8 cellular contexts compared by ENCODE assay signal in the genomic region with DNA sequence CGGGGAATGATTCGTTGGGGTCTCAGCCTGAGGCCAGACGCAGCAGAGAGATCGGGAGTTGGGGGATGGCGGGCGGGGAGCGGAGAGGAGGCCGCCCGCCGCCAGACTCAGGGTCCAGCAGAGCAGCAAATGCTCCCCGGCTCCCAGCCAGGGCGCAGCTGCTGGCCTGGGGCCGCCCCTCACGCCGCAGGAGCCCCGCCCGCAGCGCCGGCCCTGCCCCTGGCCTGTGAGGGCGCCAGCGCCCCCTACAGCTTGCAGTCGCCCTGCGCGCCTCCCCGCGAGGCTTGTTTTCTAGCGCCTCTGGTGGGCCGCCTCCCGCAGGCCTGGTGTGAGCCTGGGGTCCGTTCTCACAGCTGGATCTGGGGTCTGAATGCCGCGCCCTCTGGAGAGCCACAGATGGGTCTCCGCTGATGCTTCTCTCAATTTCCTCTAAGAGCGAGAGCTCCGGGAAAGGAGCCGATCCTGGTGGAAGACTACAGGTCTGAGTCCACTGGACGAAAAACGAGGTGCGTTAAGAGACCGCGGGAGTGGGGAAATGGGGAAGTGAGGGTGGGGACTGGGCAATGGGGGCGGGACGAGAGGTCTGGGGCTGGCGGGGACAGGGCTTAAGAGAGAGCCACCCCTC. TPM values are rescaled to one million over a fixed set of nuclear protein-coding genes. Genes with fewer than 3 reads are reported as not detected.
DNase-seq lines count a peak whose midpoint lies in the region; ATAC-seq and TF ChIP-seq lines count a peak whose summit lies in the region.

No MANE protein-coding gene starts in this region.

- peak overlapping the region; percentile 61 for H3K4me3 ChIP-seq in fibroblast of pulmonary artery (replicated peaks; ENCODE audit: low read depth, low read length)

- H3K27ac Mint-ChIP-seq in activated T-helper 2 cell treated with anti-CD3 and anti-CD28 coated beads, Interferon-gamma antibody, Interleukin-2, Interleukin-4, amounts not matched to agents 10 μg/mL and 5 μg/mL and 100 μg/mL, durations not matched to agents 14 hours and 24 hours and 36 hours: peak overlapping the region; percentile 96
- H3K27ac Mint-ChIP-seq in nephron: peak overlapping the region; percentile 73 to 99 (median 90)

- H3K36me3 ChIP-seq in KOPT-K1 (ENCODE audit: insufficient read depth, low read length): no peaks in the 10 kb centered on the region

- H3K27ac ChIP-seq in KOPT-K1 (ENCODE audit: low read depth, low read length, poor library complexity, severe bottlenecking): peak overlapping the region; percentile 72

- ATAC-seq in GM21825 (IDR thresholded peaks at IDR 0.05; ENCODE audit: unreplicated experiment): peak; percentile 86
- peak; percentile 98 for ATAC-seq in stimulated activated naive CD8-positive, alpha-beta T cell treated with anti-CD3 and anti-CD28 coated beads, Interleukin-15, Interleukin-2, amounts not matched to agents 100 U/mL and 50 U/mL, for 24 hours

- H3K4me3 Mint-ChIP-seq in activated T-helper 2 cell treated with anti-CD3 and anti-CD28 coated beads, Interferon-gamma antibody, Interleukin-2, Interleukin-4, amounts not matched to agents 10 μg/mL and 5 μg/mL and 100 μg/mL, durations not matched to agents 14 hours and 24 hours and 36 hours (ENCODE audit: low read depth): peak overlapping the region; percentile 97
- H3K4me3 Mint-ChIP-seq in nephron: peak overlapping the region; percentile 93 to 96 (median 94)

- peaks cover 24% of the 10 kb centered on the region for H3K36me3 Mint-ChIP-seq in activated T-helper 2 cell treated with anti-CD3 and anti-CD28 coated beads, Interferon-gamma antibody, Interleukin-2, Interleukin-4, amounts not matched to agents 10 μg/mL and 5 μg/mL and 100 μg/mL, durations not matched to agents 14 hours and 24 hours and 36 hours (ENCODE audit: low read depth)
- peaks cover 6% of the 10 kb centered on the region for H3K36me3 Mint-ChIP-seq in nephron (ENCODE audit: low read depth)

- no peaks in the 10 kb centered on the region for H3K27me3 Mint-ChIP-seq in activated T-helper 2 cell treated with anti-CD3 and anti-CD28 coated beads, Interferon-gamma antibody, Interleukin-2, Interleukin-4, amounts not matched to agents 10 μg/mL and 5 μg/mL and 100 μg/mL, durations not matched to agents 14 hours and 24 hours and 36 hours (ENCODE audit: low read depth)
- peaks cover 5% of the 10 kb centered on the region for H3K27me3 Mint-ChIP-seq in nephron (ENCODE audit: low read depth)

- peaks cover 28% of the 10 kb centered on the region for H3K4me1 Mint-ChIP-seq in activated T-helper 2 cell treated with anti-CD3 and anti-CD28 coated beads, Interferon-gamma antibody, Interleukin-2, Interleukin-4, amounts not matched to agents 10 μg/mL and 5 μg/mL and 100 μg/mL, durations not matched to agents 14 hours and 24 hours and 36 hours (ENCODE audit: low read depth)
- peaks cover 4% of the 10 kb centered on the region for H3K4me1 Mint-ChIP-seq in nephron

- intact Hi-C loops in activated T-helper 2 cell treated with anti-CD3 and anti-CD28 coated beads, Interferon-gamma antibody, Interleukin-2, Interleukin-4, amounts not matched to agents 10 μg/mL and 5 μg/mL and 100 μg/mL, durations not matched to agents 14 hours and 24 hours and 36 hours (cut with micrococcal nuclease): loop anchor here (1.0 to 5.0 kb wide), 4 partner anchors 25 to 270 kb away; partner anchors contain the start of gene TRIM38

- H3K9me3 ChIP-seq in KOPT-K1 (ENCODE audit: insufficient read depth, low read length, poor library complexity, severe bottlenecking): no peaks in the 10 kb centered on the region

- TF ChIP-seq CTCF in fibroblast of pulmonary artery (IDR thresholded peaks at IDR 0.05; ENCODE audit: low read length, missing control alignments): peak; percentile 76
- TF ChIP-seq CTCF in nephron (IDR thresholded peaks at IDR 0.05; ENCODE audit: unreplicated experiment in 3 of 3): peak; percentile 99

- H3K9me3 Mint-ChIP-seq in activated T-helper 2 cell treated with anti-CD3 and anti-CD28 coated beads, Interferon-gamma antibody, Interleukin-2, Interleukin-4, amounts not matched to agents 10 μg/mL and 5 μg/mL and 100 μg/mL, durations not matched to agents 14 hours and 24 hours and 36 hours: no peaks in the 10 kb centered on the region
- H3K9me3 Mint-ChIP-seq in nephron: no peaks in the 10 kb centered on the region

- DNase-seq in EL (peak; percentile 93), RPMI7951 (ENCODE audit: low read depth) (peak; percentile 88), fibroblast of pulmonary artery (ENCODE audit: low read depth) (peak; percentile 94)
- peak; percentile 92 for DNase-seq in activated T-helper 2 cell treated with anti-CD3 and anti-CD28 coated beads, Interferon-gamma antibody, Interleukin-2, Interleukin-4, amounts not matched to agents 10 μg/mL and 5 μg/mL and 100 μg/mL, durations not matched to agents 14 hours and 24 hours and 36 hours (ENCODE audit: low spot score)
- peak; percentile 97 for DNase-seq in stimulated activated naive CD8-positive, alpha-beta T cell treated with anti-CD3 and anti-CD28 coated beads, Interleukin-15, Interleukin-2, amounts not matched to agents 100 U/mL and 50 U/mL, for 24 hours

RNA-seq across cellular contexts. Expression of gene TRIM38, which starts 29.9 kb away (rescaled TPM):
- total RNA-seq in RPMI7951 (2014; rRNA removed; shearing (Covaris generic)): 7.7 and 9.1 TPM in 2 replicates
- 29.2 and 29.5 TPM in 2 replicates for total RNA-seq in activated T-helper 2 cell treated with anti-CD3 and anti-CD28 coated beads, Interferon-gamma antibody, Interleukin-2, Interleukin-4, amounts not matched to agents 10 μg/mL and 5 μg/mL and 100 μg/mL, durations not matched to agents 14 hours and 24 hours and 36 hours

Comparison
In these comparisons a context has a peak if more than half of its experiments do, and no peak if none do; other contexts are left out.
1. Peak in every context shown above with its lines: DNase-seq, ATAC-seq, H3K4me3 ChIP-seq and H3K27ac ChIP-seq.